ENCODE assay signal across 1 cellular context in the genomic region with DNA sequence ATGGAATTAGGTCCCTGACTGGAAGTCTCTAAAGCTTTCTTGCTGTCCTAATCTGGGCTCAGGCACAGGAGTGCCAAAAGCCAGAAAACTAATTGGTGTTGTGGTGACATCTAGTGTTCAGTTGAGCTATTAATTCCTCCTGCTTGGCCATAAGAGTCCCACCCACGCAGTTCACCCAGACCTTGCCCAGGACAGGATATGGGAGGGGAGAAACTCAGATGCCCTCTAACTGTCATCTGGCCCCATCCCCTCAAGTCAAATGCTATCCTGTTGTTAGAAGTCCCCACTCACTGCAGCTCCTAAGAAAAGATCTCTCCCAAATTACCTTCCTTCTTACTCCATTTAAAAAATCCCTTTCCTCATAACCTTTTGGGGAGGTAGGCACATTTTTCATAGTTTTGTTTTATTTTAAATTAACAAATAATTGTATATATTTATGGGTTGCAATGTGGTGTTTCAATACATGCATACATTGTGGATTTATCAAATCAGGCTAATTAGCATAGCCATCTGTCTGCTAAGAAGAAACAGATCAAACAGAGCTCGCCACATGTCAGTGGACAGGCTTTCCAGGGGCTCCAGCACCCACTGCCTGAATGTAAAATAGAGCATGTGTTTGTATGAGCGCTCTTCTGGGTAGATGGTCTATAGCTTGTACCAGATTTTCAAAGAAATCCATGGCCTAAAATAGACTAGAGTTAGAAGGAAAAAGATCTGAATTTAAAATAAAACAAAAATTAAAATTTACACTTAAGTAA.
TF ChIP-seq lines count a peak whose summit lies in the region.

No MANE protein-coding gene starts in this region.

TF ChIP-seq in HepG2, 621 proteins besides CTCF, POLR2A, EP300 and RAD21 (continued from another document):
- TF ChIP-seq, protein P1, sequence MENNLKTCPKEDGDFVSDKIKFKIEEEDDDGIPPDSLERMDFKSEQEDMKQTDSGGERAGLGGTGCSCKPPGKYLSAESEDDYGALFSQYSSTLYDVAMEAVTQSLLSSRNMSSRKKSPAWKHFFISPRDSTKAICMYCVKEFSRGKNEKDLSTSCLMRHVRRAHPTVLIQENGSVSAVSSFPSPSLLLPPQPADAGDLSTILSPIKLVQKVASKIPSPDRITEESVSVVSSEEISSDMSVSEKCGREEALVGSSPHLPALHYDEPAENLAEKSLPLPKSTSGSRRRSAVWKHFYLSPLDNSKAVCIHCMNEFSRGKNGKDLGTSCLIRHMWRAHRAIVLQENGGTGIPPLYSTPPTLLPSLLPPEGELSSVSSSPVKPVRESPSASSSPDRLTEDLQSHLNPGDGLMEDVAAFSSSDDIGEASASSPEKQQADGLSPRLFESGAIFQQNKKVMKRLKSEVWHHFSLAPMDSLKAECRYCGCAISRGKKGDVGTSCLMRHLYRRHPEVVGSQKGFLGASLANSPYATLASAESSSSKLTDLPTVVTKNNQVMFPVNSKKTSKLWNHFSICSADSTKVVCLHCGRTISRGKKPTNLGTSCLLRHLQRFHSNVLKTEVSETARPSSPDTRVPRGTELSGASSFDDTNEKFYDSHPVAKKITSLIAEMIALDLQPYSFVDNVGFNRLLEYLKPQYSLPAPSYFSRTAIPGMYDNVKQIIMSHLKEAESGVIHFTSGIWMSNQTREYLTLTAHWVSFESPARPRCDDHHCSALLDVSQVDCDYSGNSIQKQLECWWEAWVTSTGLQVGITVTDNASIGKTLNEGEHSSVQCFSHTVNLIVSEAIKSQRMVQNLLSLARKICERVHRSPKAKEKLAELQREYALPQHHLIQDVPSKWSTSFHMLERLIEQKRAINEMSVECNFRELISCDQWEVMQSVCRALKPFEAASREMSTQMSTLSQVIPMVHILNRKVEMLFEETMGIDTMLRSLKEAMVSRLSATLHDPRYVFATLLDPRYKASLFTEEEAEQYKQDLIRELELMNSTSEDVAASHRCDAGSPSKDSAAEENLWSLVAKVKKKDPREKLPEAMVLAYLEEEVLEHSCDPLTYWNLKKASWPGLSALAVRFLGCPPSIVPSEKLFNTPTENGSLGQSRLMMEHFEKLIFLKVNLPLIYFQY (CRISPR knock-in tag; IDR thresholded peaks at IDR 0.05; ENCODE audit: borderline replicate concordance), result no peak
- TF ChIP-seq ZNF629 (CRISPR knock-in tag; conservative IDR thresholded peaks at IDR 0.05), result no peak
- TF ChIP-seq ZNF772 (CRISPR knock-in tag; IDR thresholded peaks at IDR 0.05), result no peak
- TF ChIP-seq, protein P2, sequence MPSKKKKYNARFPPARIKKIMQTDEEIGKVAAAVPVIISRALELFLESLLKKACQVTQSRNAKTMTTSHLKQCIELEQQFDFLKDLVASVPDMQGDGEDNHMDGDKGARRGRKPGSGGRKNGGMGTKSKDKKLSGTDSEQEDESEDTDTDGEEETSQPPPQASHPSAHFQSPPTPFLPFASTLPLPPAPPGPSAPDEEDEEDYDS (CRISPR knock-in tag; IDR thresholded peaks at IDR 0.05), result no peak
- peak; percentile 57 for TF ChIP-seq SMC3 (IDR thresholded peaks at IDR 0.05; ENCODE audit: low read length)
- TF ChIP-seq, protein P3, sequence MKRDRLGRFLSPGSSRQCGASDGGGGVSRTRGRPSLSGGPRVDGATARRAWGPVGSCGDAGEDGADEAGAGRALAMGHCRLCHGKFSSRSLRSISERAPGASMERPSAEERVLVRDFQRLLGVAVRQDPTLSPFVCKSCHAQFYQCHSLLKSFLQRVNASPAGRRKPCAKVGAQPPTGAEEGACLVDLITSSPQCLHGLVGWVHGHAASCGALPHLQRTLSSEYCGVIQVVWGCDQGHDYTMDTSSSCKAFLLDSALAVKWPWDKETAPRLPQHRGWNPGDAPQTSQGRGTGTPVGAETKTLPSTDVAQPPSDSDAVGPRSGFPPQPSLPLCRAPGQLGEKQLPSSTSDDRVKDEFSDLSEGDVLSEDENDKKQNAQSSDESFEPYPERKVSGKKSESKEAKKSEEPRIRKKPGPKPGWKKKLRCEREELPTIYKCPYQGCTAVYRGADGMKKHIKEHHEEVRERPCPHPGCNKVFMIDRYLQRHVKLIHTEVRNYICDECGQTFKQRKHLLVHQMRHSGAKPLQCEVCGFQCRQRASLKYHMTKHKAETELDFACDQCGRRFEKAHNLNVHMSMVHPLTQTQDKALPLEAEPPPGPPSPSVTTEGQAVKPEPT (CRISPR knock-in tag; IDR thresholded peaks at IDR 0.05; ENCODE audit: low read depth), result no peak
- peak; percentile 40; the same call in 1 of the 2 replicates for TF ChIP-seq SP5 (CRISPR knock-in tag; IDR thresholded peaks at IDR 0.05; ENCODE audit: borderline replicate concordance, low read depth)
- TF ChIP-seq FOXA1 (IDR thresholded peaks at IDR 0.05), result no peak
- TF ChIP-seq FOXA1 (CRISPR knock-in tag; IDR thresholded peaks at IDR 0.05), result no peak
- TF ChIP-seq ZBTB7B (CRISPR knock-in tag; IDR thresholded peaks at IDR 0.05), result no peak
- no peak for TF ChIP-seq ZNF160 (CRISPR knock-in tag; IDR thresholded peaks at IDR 0.05)
- TF ChIP-seq STAG1 (CRISPR knock-in tag; IDR thresholded peaks at IDR 0.05), result peak; percentile 75
- TF ChIP-seq ZNF543 (CRISPR knock-in tag; IDR thresholded peaks at IDR 0.05), result no peak
- 0 out of 2 replicates have a peak, but pooled peaks have one; percentile 26 for TF ChIP-seq MEF2D (CRISPR knock-in tag; IDR thresholded peaks at IDR 0.05)
- no peak for TF ChIP-seq ZNF841 (CRISPR knock-in tag; IDR thresholded peaks at IDR 0.05; ENCODE audit: borderline replicate concordance)
- TF ChIP-seq ZNF431 (CRISPR knock-in tag; IDR thresholded peaks at IDR 0.05; ENCODE audit: borderline replicate concordance, low read depth), result no peak
- TF ChIP-seq, protein P4, sequence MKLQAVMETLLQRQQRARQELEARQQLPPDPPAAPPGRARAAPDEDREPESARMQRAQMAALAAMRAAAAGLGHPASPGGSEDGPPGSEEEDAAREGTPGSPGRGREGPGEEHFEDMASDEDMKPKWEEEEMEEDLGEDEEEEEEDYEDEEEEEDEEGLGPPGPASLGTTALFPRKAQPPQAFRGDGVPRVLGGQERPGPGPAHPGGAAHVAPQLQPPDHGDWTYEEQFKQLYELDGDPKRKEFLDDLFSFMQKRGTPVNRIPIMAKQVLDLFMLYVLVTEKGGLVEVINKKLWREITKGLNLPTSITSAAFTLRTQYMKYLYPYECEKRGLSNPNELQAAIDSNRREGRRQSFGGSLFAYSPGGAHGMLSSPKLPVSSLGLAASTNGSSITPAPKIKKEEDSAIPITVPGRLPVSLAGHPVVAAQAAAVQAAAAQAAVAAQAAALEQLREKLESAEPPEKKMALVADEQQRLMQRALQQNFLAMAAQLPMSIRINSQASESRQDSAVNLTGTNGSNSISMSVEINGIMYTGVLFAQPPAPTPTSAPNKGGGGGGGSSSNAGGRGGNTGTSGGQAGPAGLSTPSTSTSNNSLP (IDR thresholded peaks at IDR 0.05; ENCODE audit: low read depth, low read length), result no peak
- no peak for TF ChIP-seq ASH2L (IDR thresholded peaks at IDR 0.05; ENCODE audit: insufficient read length, low read depth, low read length)
- no peak for TF ChIP-seq ZNF34 (CRISPR knock-in tag; IDR thresholded peaks at IDR 0.05; ENCODE audit: borderline replicate concordance)
- TF ChIP-seq ZNF484 (CRISPR knock-in tag; IDR thresholded peaks at IDR 0.05; ENCODE audit: borderline replicate concordance, low read depth), result no peak
- TF ChIP-seq ZNF567 (CRISPR knock-in tag; IDR thresholded peaks at IDR 0.05; ENCODE audit: borderline replicate concordance), result no peak
- peak; percentile 15; the same call in 1 of the 2 replicates for TF ChIP-seq ETV5 (CRISPR knock-in tag; IDR thresholded peaks at IDR 0.05; ENCODE audit: borderline replicate concordance)
- TF ChIP-seq GLI4 (CRISPR knock-in tag; IDR thresholded peaks at IDR 0.05; ENCODE audit: borderline replicate concordance), result no peak
- no peak for TF ChIP-seq MAFF (IDR thresholded peaks at IDR 0.05; ENCODE audit: low read depth, low read length)
- no peak for TF ChIP-seq ZNF792 (CRISPR knock-in tag; IDR thresholded peaks at IDR 0.05)
- TF ChIP-seq, protein P5, sequence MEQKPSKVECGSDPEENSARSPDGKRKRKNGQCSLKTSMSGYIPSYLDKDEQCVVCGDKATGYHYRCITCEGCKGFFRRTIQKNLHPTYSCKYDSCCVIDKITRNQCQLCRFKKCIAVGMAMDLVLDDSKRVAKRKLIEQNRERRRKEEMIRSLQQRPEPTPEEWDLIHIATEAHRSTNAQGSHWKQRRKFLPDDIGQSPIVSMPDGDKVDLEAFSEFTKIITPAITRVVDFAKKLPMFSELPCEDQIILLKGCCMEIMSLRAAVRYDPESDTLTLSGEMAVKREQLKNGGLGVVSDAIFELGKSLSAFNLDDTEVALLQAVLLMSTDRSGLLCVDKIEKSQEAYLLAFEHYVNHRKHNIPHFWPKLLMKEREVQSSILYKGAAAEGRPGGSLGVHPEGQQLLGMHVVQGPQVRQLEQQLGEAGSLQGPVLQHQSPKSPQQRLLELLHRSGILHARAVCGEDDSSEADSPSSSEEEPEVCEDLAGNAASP (CRISPR knock-in tag; IDR thresholded peaks at IDR 0.05; ENCODE audit: borderline replicate concordance), result no peak
- TF ChIP-seq, protein P6, sequence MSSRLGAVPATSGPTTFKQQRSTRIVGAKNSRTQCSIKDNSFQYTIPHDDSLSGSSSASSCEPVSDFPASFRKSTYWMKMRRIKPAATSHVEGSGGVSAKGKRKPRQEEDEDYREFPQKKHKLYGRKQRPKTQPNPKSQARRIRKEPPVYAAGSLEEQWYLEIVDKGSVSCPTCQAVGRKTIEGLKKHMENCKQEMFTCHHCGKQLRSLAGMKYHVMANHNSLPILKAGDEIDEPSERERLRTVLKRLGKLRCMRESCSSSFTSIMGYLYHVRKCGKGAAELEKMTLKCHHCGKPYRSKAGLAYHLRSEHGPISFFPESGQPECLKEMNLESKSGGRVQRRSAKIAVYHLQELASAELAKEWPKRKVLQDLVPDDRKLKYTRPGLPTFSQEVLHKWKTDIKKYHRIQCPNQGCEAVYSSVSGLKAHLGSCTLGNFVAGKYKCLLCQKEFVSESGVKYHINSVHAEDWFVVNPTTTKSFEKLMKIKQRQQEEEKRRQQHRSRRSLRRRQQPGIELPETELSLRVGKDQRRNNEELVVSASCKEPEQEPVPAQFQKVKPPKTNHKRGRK (CRISPR knock-in tag; IDR thresholded peaks at IDR 0.05), result no peak
- TF ChIP-seq HOXA3 (CRISPR knock-in tag; IDR thresholded peaks at IDR 0.05), result no peak
- TF ChIP-seq PHF5A (CRISPR knock-in tag; IDR thresholded peaks at IDR 0.05; ENCODE audit: low read depth, unreplicated experiment), result no peak
- TF ChIP-seq, protein P7, sequence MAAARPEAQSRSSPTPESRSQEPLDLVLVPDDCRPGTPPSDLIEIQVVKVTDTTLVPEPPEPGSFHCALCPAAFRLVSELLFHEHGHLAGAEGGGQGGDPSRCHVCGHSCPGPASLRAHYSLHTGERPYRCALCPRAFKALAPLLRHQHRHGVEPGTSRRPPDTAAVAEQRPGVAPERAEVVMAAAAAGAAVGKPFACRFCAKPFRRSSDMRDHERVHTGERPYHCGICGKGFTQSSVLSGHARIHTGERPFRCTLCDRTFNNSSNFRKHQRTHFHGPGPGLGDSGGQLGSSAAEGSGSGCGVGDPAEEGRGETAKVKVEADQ (CRISPR knock-in tag; IDR thresholded peaks at IDR 0.05; ENCODE audit: borderline replicate concordance), result no peak
